Comparison of ENCODE assay signal across 8 cellular contexts in the genomic region with DNA sequence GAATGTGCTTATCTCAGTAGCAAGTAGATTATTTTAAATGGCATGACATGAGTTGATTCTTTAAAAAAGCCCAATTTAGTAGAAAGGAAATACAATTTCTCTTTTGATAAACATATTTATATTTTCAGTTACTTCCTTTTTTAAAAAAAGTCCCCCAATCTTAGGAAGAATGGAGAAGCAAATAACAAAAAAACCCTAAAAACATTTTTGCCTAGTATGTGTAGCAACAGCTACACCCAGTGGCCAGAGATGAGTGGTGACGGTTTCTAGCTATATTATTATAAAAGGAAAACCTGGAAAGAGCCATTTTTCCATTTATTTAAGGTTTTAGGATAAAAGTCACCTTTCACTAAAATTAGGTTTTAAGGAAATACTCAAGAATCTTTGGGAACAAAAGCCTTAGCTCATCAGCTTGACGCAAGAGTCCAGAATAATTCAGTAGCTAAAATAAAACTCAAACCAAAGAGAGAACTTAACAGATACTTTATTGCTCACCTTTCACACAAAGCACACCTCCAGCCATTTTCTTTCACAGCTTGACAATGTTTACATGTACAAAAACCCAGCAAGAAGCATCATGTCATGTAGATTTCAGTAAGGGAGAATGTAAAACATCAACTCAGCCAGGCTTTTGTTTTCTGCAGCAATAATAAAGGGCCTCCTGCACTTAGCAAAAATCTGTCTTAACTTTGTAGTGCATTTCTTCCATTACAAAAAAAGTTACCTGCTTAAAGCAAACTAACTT. TPM values are rescaled to one million over a fixed set of nuclear protein-coding genes. Genes with fewer than 3 reads are reported as not detected.
DNase-seq lines count a peak whose midpoint lies in the region; ATAC-seq and TF ChIP-seq lines count a peak whose summit lies in the region.

No MANE protein-coding gene starts in this region.

- ATAC-seq in HG02852 (IDR thresholded peaks at IDR 0.05; ENCODE audit: unreplicated experiment) (peak; percentile 75), lung (ENCODE audit: insufficient read depth, low FRiP score) (peak; percentile 79)

- no peaks in the 10 kb centered on the region for H3K27me3 ChIP-seq in DOHH2 (ENCODE audit: control insufficient read depth, low read length)
- no peaks in the 10 kb centered on the region for H3K27me3 ChIP-seq in lung (ENCODE audit: control insufficient read depth, insufficient read depth)

- H3K27ac ChIP-seq in 22Rv1 (no peak overlapping the region), DOHH2 (ENCODE audit: low read depth, low read length) (peak overlapping the region; percentile 29), lung (ENCODE audit: low read depth in 1 of 2, low read length in 1 of 2) (no peak overlapping the region)

- H3K9me2 ChIP-seq in DOHH2 (replicated peaks; ENCODE audit: control insufficient read depth, low read length) = no peaks in the 10 kb centered on the region

- H3K4me1 ChIP-seq in DOHH2 (ENCODE audit: control insufficient read depth, low read length) = peaks cover 23% of the 10 kb centered on the region
- H3K4me1 ChIP-seq in lung (ENCODE audit: control insufficient read depth in 2 of 2, insufficient read depth in 2 of 2, low read length in 2 of 2) = no peaks in the 10 kb centered on the region

- H4K20me1 ChIP-seq in DOHH2 (ENCODE audit: control insufficient read depth, insufficient read depth, low read depth, low read length) = no peaks in the 10 kb centered on the region

- H3K4me2 ChIP-seq in DOHH2 (ENCODE audit: low read length) = peak overlapping the region; percentile 55

- peaks cover 16% of the 10 kb centered on the region for H3F3A ChIP-seq in DOHH2 (ENCODE audit: control insufficient read depth, insufficient read depth)

- 0 out of 2 replicates have a peak, but pooled peaks cover 4% of the 10 kb centered on the region for H3K79me2 ChIP-seq in DOHH2 (ENCODE audit: control insufficient read depth, low read length)

- TF ChIP-seq CTCF in 22Rv1 (IDR thresholded peaks at IDR 0.05) (peak; percentile 89), DOHH2 (IDR thresholded peaks at IDR 0.05; ENCODE audit: low read depth, low read length, poor library complexity, severe bottlenecking) (peak; percentile 79), choroid plexus epithelial cell (conservative IDR thresholded peaks at IDR 0.05; ENCODE audit: low read depth, low read length) (peak; percentile 84), lung (IDR thresholded peaks at IDR 0.05; ENCODE audit: control extremely low read depth, extremely low read depth) (peak; percentile 55)

- WGBS in lung, 2 donors = 30 to 34% methylated on average over 2 of the region's 2 CpGs

- H3K9me3 ChIP-seq in DOHH2 (ENCODE audit: control insufficient read depth, insufficient read depth, low read length) (no peaks in the 10 kb centered on the region), lung (ENCODE audit: control insufficient read depth in 2 of 2, insufficient read depth in 1 of 2, low read length in 1 of 2) (no peaks in the 10 kb centered on the region)

- H3K36me3 ChIP-seq in DOHH2 (ENCODE audit: control insufficient read depth, low read length) = peaks cover 62% of the 10 kb centered on the region
- H3K36me3 ChIP-seq in lung (ENCODE audit: control insufficient read depth in 2 of 2, insufficient read depth in 2 of 2, low read length in 2 of 2) = peaks cover 9 to 12% of the 10 kb centered on the region in 2 donors

- peak; percentile 66 for DNase-seq in OCI-M1 (lab: John Stamatoyannopoulos, UW)
- DNase-seq in choroid plexus epithelial cell (ENCODE audit: low read depth) = peak; percentile 65
- DNase-seq in lung (ENCODE audit: low spot score) = no peak
- DNase-seq in NCI-H2107 (lab: John Stamatoyannopoulos, UW) = no peak
- no peak for DNase-seq in GDM1 (lab: John Stamatoyannopoulos, UW)

- H3K4me3 ChIP-seq in DOHH2 (ENCODE audit: low read length) = peak overlapping the region; percentile 28; the same call in 1 of the 2 replicates
- H3K4me3 ChIP-seq in choroid plexus epithelial cell (ENCODE audit: low read depth, low read length) = no peak overlapping the region
- no peak overlapping the region for H3K4me3 ChIP-seq in lung

RNA-seq across cellular contexts. Expression of gene FAM98A, which starts 15.7 kb away (rescaled TPM):
- 10 to 100 TPM; 24.1 to 31.9 TPM for total RNA-seq in lung
- polyA plus RNA-seq in lung = 10 to 100 TPM; 14.9 to 33.9 TPM

Comparison
In these comparisons a context has a peak if more than half of its experiments do, and no peak if none do; other contexts are left out.
1. DNase-seq: peak in OCI-M1 (single experiment) and choroid plexus epithelial cell (single experiment); none in lung (single experiment), NCI-H2107 (single experiment) and GDM1 (single experiment).
2. Peak in every context shown above with its lines, with median percentiles within 50 percentile points of each other: CTCF ChIP-seq.